In genomic region chr5:78592735-78593386, GRCh38 we compare ENCODE assay signal across 19 cellular contexts. TPM values are rescaled to one million over a fixed set of nuclear protein-coding genes. Genes with fewer than 3 reads are reported as not detected.
DNase-seq lines count a peak whose midpoint lies in the region; ATAC-seq, FAIRE-seq and TF ChIP-seq lines count a peak whose summit lies in the region.
"Had no signal": no experiment of that assay in that cellular context is flagged by ENCODE, and none has a peak within 500 bp of the region (broad histone marks: within the 10 kb centered on the region; RNA-seq: fewer than 3 reads in every experiment).

No MANE protein-coding gene starts in this region.

- POLR2A ChIA-PET in A549 (lab: Yijun Ruan, JAX), result interaction anchor here (0.5 kb wide), 1 partner anchor 17 kb away, joined by 4 read pairs; no protein-coding TSS in a partner anchor

- H3K27me3 Mint-ChIP-seq in memory B cell, result no peaks in the 10 kb centered on the region
- peaks cover 35% of the 10 kb centered on the region for H3K27me3 Mint-ChIP-seq in activated CD8-positive, alpha-beta memory T cell treated with anti-CD3 and anti-CD28 coated beads, Interleukin-2, amount 10 ng/mL, durations not matched to agents 7 days and 5 days

- H3K4me1 ChIP-seq in A549, result peaks cover 93% of the 10 kb centered on the region

- H3K4me1 Mint-ChIP-seq in memory B cell, result peaks cover 17% of the 10 kb centered on the region
- H3K4me1 Mint-ChIP-seq in activated CD8-positive, alpha-beta memory T cell treated with anti-CD3 and anti-CD28 coated beads, Interleukin-2, amount 10 ng/mL, durations not matched to agents 7 days and 5 days, result no peaks in the 10 kb centered on the region

- H3K4me3 Mint-ChIP-seq in memory B cell, result no peak overlapping the region
- no peak overlapping the region for H3K4me3 Mint-ChIP-seq in activated CD8-positive, alpha-beta memory T cell treated with anti-CD3 and anti-CD28 coated beads, Interleukin-2, amount 10 ng/mL, durations not matched to agents 7 days and 5 days
- H3K4me3 Mint-ChIP-seq: activated CD4-positive, alpha-beta T cell treated with anti-CD3 and anti-CD28 coated beads, Interleukin-2, amount 10 ng/mL, durations not matched to agents 7 days and 5 days; activated T-cell treated with anti-CD3 and anti-CD28 coated beads, Interleukin-2, amount 50 U/mL, for 24 hours; T-helper 2 cell treated with Interferon-gamma antibody and Interleukin-4, amounts not matched to agents 5 μg/mL and 100 μg/mL, for 36 hours had no signal

- no peaks in the 10 kb centered on the region for H3K9me3 Mint-ChIP-seq in memory B cell
- no peaks in the 10 kb centered on the region for H3K9me3 Mint-ChIP-seq in activated CD8-positive, alpha-beta memory T cell treated with anti-CD3 and anti-CD28 coated beads, Interleukin-2, amount 10 ng/mL, durations not matched to agents 7 days and 5 days (ENCODE audit: low read depth)
- H3K9me3 Mint-ChIP-seq: activated CD4-positive, alpha-beta T cell treated with anti-CD3 and anti-CD28 coated beads, Interleukin-2, amount 10 ng/mL, durations not matched to agents 7 days and 5 days; activated T-cell treated with anti-CD3 and anti-CD28 coated beads, Interleukin-2, amount 50 U/mL, for 24 hours; T-helper 2 cell treated with Interferon-gamma antibody and Interleukin-4, amounts not matched to agents 5 μg/mL and 100 μg/mL, for 36 hours had no signal

- TF ChIP-seq POLR2A in A549 (IDR thresholded peaks at IDR 0.05; ENCODE audit: low read length) (no peak), GM12891 (IDR thresholded peaks at IDR 0.05; ENCODE audit: low read depth, low read length) (no peak)

- no peaks in the 10 kb centered on the region for H3K9me3 ChIP-seq in A549
- H3K9me3 ChIP-seq: thyroid gland had no signal

- peaks cover 7% of the 10 kb centered on the region for H3K36me3 Mint-ChIP-seq in memory B cell
- no peaks in the 10 kb centered on the region for H3K36me3 Mint-ChIP-seq in activated CD8-positive, alpha-beta memory T cell treated with anti-CD3 and anti-CD28 coated beads, Interleukin-2, amount 10 ng/mL, durations not matched to agents 7 days and 5 days

- no peak overlapping the region for H3K4me3 ChIP-seq in A549
- H3K4me3 ChIP-seq: thyroid gland had no signal

- 80% methylated on average over 7 of the region's 7 CpGs for WGBS in A549 (ENCODE audit: missing lambda C conversion rate)

- TF ChIP-seq RAD21 in A549 (conservative IDR thresholded peaks at IDR 0.05 in 1 of 2, IDR thresholded peaks at IDR 0.05 in 1 of 2), result no peak

- CTCF ChIA-PET in A549 (lab: Yijun Ruan, JAX), result interaction anchor here (1.1 to 1.7 kb wide), 4 partner anchors 8 to 185 kb away, joined by 3 read pairs; partner anchors contain the start of gene LHFPL2
- CTCF ChIA-PET in activated CD8-positive, alpha-beta memory T cell treated with anti-CD3 and anti-CD28 coated beads, Interleukin-2, amount 10 ng/mL, durations not matched to agents 7 days and 5 days (lab: Charles Lee), result no interaction called here

- no peak for TF ChIP-seq EP300 in A549 (IDR thresholded peaks at IDR 0.05)

- H3K27ac Mint-ChIP-seq in memory B cell, result peak overlapping the region; percentile 43
- H3K27ac Mint-ChIP-seq in activated CD8-positive, alpha-beta memory T cell treated with anti-CD3 and anti-CD28 coated beads, Interleukin-2, amount 10 ng/mL, durations not matched to agents 7 days and 5 days, result no peak overlapping the region
- H3K27ac Mint-ChIP-seq: activated CD4-positive, alpha-beta T cell treated with anti-CD3 and anti-CD28 coated beads, Interleukin-2, amount 10 ng/mL, durations not matched to agents 7 days and 5 days; activated T-cell treated with anti-CD3 and anti-CD28 coated beads, Interleukin-2, amount 50 U/mL, for 24 hours; T-helper 2 cell treated with Interferon-gamma antibody and Interleukin-4, amounts not matched to agents 5 μg/mL and 100 μg/mL, for 36 hours had no signal

- H3K27ac ChIP-seq in A549, result peak overlapping the region; percentile 92 to 97
- H3K27ac ChIP-seq: epithelial cell of prostate, thyroid gland had no signal

- no peak for ATAC-seq in A549
- peak; percentile 30 for ATAC-seq in GM18511 (IDR thresholded peaks at IDR 0.05; ENCODE audit: unreplicated experiment)
- ATAC-seq in memory B cell (ENCODE audit: low read depth), result no peak
- ATAC-seq in GM19397 (IDR thresholded peaks at IDR 0.05; ENCODE audit: unreplicated experiment), result no peak
- ATAC-seq in activated CD8-positive, alpha-beta memory T cell treated with anti-CD3 and anti-CD28 coated beads, Interleukin-2, amount 10 ng/mL, durations not matched to agents 7 days and 5 days, result no peak
- no peak for ATAC-seq in HG03280 (IDR thresholded peaks at IDR 0.05; ENCODE audit: unreplicated experiment)

- DNase-seq in A549 (ENCODE audit: low read depth in 1 of 2, low spot score in 1 of 2), result no peak
- DNase-seq in amniotic epithelial cell (ENCODE audit: low read depth), result peak; percentile 61
- DNase-seq in memory B cell (ENCODE audit: low spot score in 2 of 2), result no peak
- no peak for DNase-seq in GM12891 (ENCODE audit: insufficient read length, low spot score)
- no peak for DNase-seq in activated CD8-positive, alpha-beta memory T cell treated with anti-CD3 and anti-CD28 coated beads, Interleukin-2, amount 10 ng/mL, durations not matched to agents 7 days and 5 days
- DNase-seq: activated CD4-positive, alpha-beta T cell treated with anti-CD3 and anti-CD28 coated beads, Interleukin-2, amount 10 ng/mL, durations not matched to agents 7 days and 5 days; activated T-cell treated with anti-CD3 and anti-CD28 coated beads, Interleukin-2, amount 50 U/mL, for 24 hours; glutamatergic neuron; NCI-H187 treated with DMSO at 0.1 percent for 48 hours; NCI-H526 treated with DMSO at 0.1 percent for 48 hours; stimulated activated CD4-positive, alpha-beta T cell treated with anti-CD3 and anti-CD28 coated beads, Interleukin-2, amount 100 ng/mL, for 24 hours; thyroid gland had no signal

- FAIRE-seq in A549 (lab: Jason Lieb, UNC) (no peak), GM12891 (lab: Jason Lieb, UNC) (no peak)
- FAIRE-seq: colon, keratinocyte had no signal

- no peak for TF ChIP-seq CTCF in A549 (IDR thresholded peaks at IDR 0.05)

- peak overlapping the region; percentile 77 for H3K4me2 ChIP-seq in A549

TF ChIP-seq in A549, 52 proteins besides CTCF, POLR2A, EP300 and RAD21:
- TF ChIP-seq JUNB (IDR thresholded peaks at IDR 0.05), result no peak
- TF ChIP-seq MAX (IDR thresholded peaks at IDR 0.05), result no peak
- peak in 1 of 2 experiments; percentile 42; a peak in 1 of 4 replicates for TF ChIP-seq CEBPB (IDR thresholded peaks at IDR 0.05)
- no peak for TF ChIP-seq BCL3 (IDR thresholded peaks at IDR 0.05)

TF ChIP-seq in GM12891, 5 proteins besides CTCF, POLR2A, EP300 and RAD21:
- no peak for TF ChIP-seq TAF1 (IDR thresholded peaks at IDR 0.05; ENCODE audit: low read depth, low read length)
- no peak for TF ChIP-seq SPI1 (IDR thresholded peaks at IDR 0.05; ENCODE audit: low read depth, low read length)
- TF ChIP-seq POU2F2 (IDR thresholded peaks at IDR 0.05; ENCODE audit: low read depth, low read length), result no peak
- no peak for TF ChIP-seq PAX5 (IDR thresholded peaks at IDR 0.05; ENCODE audit: insufficient read depth, low read length, severe bottlenecking)
- no peak for TF ChIP-seq POLR2AphosphoS5 (IDR thresholded peaks at IDR 0.05; ENCODE audit: low read depth, low read length)
TF ChIP-seq in GM12891: peak in this region for 0.

RNA-seq across cellular contexts. Expression of gene LHFPL2, which starts 55.7 kb away (rescaled TPM):
- polyA plus RNA-seq in A549 (2011; rRNA removed), result 24.9 and 32.2 TPM in 2 replicates
- polyA plus RNA-seq in A549 (2012; cell fraction: cytosol; rRNA removed), result 9.8 and 16.2 TPM in 2 replicates
- polyA plus RNA-seq in A549 (2012; cell fraction: nucleus; rRNA removed), result 17.8 and 26.0 TPM in 2 replicates
- 33.4 to 44.3 TPM (median 41.7 TPM) in 3 replicates for polyA plus RNA-seq in A549 (2017; fragmentation: RNase III; extraction: RNeasy Plus Mini Kit Qiagen cat#74134 plus additional on column Dnase treatment)
- polyA minus RNA-seq in A549 (2011; rRNA and poly(A)+ RNA removed), result 36.3 and 39.2 TPM in 2 replicates
- 11.6 TPM for polyA plus RNA-seq in GM12891 (2012; ENCODE audit: low read depth, missing spikeins)
- not detected for total RNA-seq in activated CD8-positive, alpha-beta memory T cell treated with anti-CD3 and anti-CD28 coated beads, Interleukin-2, amount 10 ng/mL, durations not matched to agents 7 days and 5 days
